ENCODE assay signal across 9 cellular contexts in genomic region chr17:40358323-40359038, GRCh38. TPM values are rescaled to one million over a fixed set of nuclear protein-coding genes. Genes with fewer than 3 reads are reported as not detected.
A peak's percentile ranks its signal among the peaks of the same experiment; 100 is the strongest.
DNase-seq lines count a peak whose midpoint lies in the region; ATAC-seq and TF ChIP-seq lines count a peak whose summit lies in the region.
"Had no signal": no experiment of that assay in that cellular context is flagged by ENCODE, and none has a peak within 500 bp of the region (broad histone marks: within the 10 kb centered on the region; RNA-seq: fewer than 3 reads in every experiment).

No MANE protein-coding gene starts in this region.

- H3K27ac Mint-ChIP-seq in activated CD8-positive, alpha-beta T cell treated with anti-CD3 and anti-CD28 coated beads, Interleukin-2, amount 10 ng/mL, durations not matched to agents 7 days and 5 days: peak overlapping the region; percentile 37

- DNase-seq in COLO668 (lab: John Stamatoyannopoulos, UW; ENCODE audit: unreplicated experiment): peak; percentile 78
- peak; percentile 75 to 86 for DNase-seq in HL-60 (ENCODE audit: low read depth in 1 of 2, low spot score in 1 of 2)
- peak; percentile 70 for DNase-seq in NK-92 treated with Interleukin-12 subunit alpha and Interleukin-12 subunit beta, amount 100 ng/mL, for 24 hours (lab: John Stamatoyannopoulos, UW)
- DNase-seq in activated CD8-positive, alpha-beta T cell treated with anti-CD3 and anti-CD28 coated beads, Interleukin-2, amount 10 ng/mL, durations not matched to agents 7 days and 5 days: peak; percentile 93
- DNase-seq in dorsolateral prefrontal cortex: peak; percentile 87 to 94 (median 92)
- peak; percentile 94 for DNase-seq in lower lobe of right lung
- DNase-seq in stimulated activated CD8-positive, alpha-beta memory T cell treated with anti-CD3 and anti-CD28 coated beads, Interleukin-12 subunit alpha, Interleukin-12 subunit beta, amount 100 ng/mL, for 1 hour (ENCODE audit: low read depth): peak; percentile 89

- CTCF ChIA-PET in activated CD8-positive, alpha-beta T cell treated with anti-CD3 and anti-CD28 coated beads, Interleukin-2, amount 10 ng/mL, durations not matched to agents 7 days and 5 days (lab: Charles Lee): interaction anchor here (0.7 to 14.0 kb wide), 27 partner anchors 10 to 305 kb away, joined by 3 to 187 read pairs (median 4); no protein-coding TSS in a partner anchor

- H3K27ac ChIP-seq in HL-60 (replicated peaks) (no peak overlapping the region), dorsolateral prefrontal cortex (peak overlapping the region in 15 of 59 donors; percentile 3 to 63 (median 21)), lower lobe of right lung (peak overlapping the region; percentile 0)

- H3K9me3 ChIP-seq in lower lobe of right lung: no peaks in the 10 kb centered on the region

- peak; percentile 83 for TF ChIP-seq CTCF in HL-60 (IDR thresholded peaks at IDR 0.05; ENCODE audit: insufficient read depth, low read length)
- TF ChIP-seq CTCF in dorsolateral prefrontal cortex (IDR thresholded peaks at IDR 0.05 in 54 of 56, conservative IDR thresholded peaks at IDR 0.05 in 2 of 56; ENCODE audit: low read depth in 1 of 56, partially characterized antibody in 56 of 56): peak; percentile 97 to 100 (median 99)
- peak; percentile 99 for TF ChIP-seq CTCF in lower lobe of right lung (IDR thresholded peaks at IDR 0.05)

- peaks cover 23% of the 10 kb centered on the region for H3K36me3 Mint-ChIP-seq in activated CD8-positive, alpha-beta T cell treated with anti-CD3 and anti-CD28 coated beads, Interleukin-2, amount 10 ng/mL, durations not matched to agents 7 days and 5 days (ENCODE audit: low read depth)

- peaks cover 36% of the 10 kb centered on the region for H3K36me3 ChIP-seq in lower lobe of right lung

- peak; percentile 45 for ATAC-seq in activated CD8-positive, alpha-beta T cell treated with anti-CD3 and anti-CD28 coated beads, Interleukin-2, amount 10 ng/mL, durations not matched to agents 7 days and 5 days
- ATAC-seq in lower lobe of right lung (peak; percentile 79 to 80), HG03108 (IDR thresholded peaks at IDR 0.05; ENCODE audit: unreplicated experiment) (no peak)

- POLR2A ChIA-PET in activated CD8-positive, alpha-beta T cell treated with anti-CD3 and anti-CD28 coated beads, Interleukin-2, amount 10 ng/mL, durations not matched to agents 7 days and 5 days (lab: Charles Lee): interaction anchor here (0.5 to 1.1 kb wide), 4 partner anchors 35 to 175 kb away, joined by 3 read pairs; no protein-coding TSS in a partner anchor

- H3K4me1 Mint-ChIP-seq in activated CD8-positive, alpha-beta T cell treated with anti-CD3 and anti-CD28 coated beads, Interleukin-2, amount 10 ng/mL, durations not matched to agents 7 days and 5 days (ENCODE audit: low read depth): peaks cover 40% of the 10 kb centered on the region

- H3K27me3 Mint-ChIP-seq in activated CD8-positive, alpha-beta T cell treated with anti-CD3 and anti-CD28 coated beads, Interleukin-2, amount 10 ng/mL, durations not matched to agents 7 days and 5 days (ENCODE audit: low read depth): peaks cover 12% of the 10 kb centered on the region

- intact Hi-C loops in dorsolateral prefrontal cortex (cut with DNase I): loop anchor here (1.0 to 10.0 kb wide), 7 partner anchors 59 to 344 kb away; partner anchors contain the start of genes CSF3 (in 1 of the 2) and TOP2A (in 1 of the 2)
- intact Hi-C loops in lower lobe of right lung (cut with DNase I): loop anchor here (5.0 kb wide), 1 partner anchor 56 kb away; no protein-coding TSS in a partner anchor

- no peaks in the 10 kb centered on the region for H3K9me3 Mint-ChIP-seq in activated CD8-positive, alpha-beta T cell treated with anti-CD3 and anti-CD28 coated beads, Interleukin-2, amount 10 ng/mL, durations not matched to agents 7 days and 5 days (ENCODE audit: insufficient read depth)

- H3K4me3 ChIP-seq in HL-60 (replicated peaks; ENCODE audit: insufficient read depth, low read length) (no peak overlapping the region), dorsolateral prefrontal cortex (peak overlapping the region in 36 of 59 donors; percentile 3 to 47 (median 23)), lower lobe of right lung (no peak overlapping the region)

- H3K4me3 Mint-ChIP-seq in activated CD8-positive, alpha-beta T cell treated with anti-CD3 and anti-CD28 coated beads, Interleukin-2, amount 10 ng/mL, durations not matched to agents 7 days and 5 days: no peak overlapping the region

- H3K4me1 ChIP-seq in lower lobe of right lung: peaks cover 41% of the 10 kb centered on the region

- H3K27me3 ChIP-seq in HL-60 (ENCODE audit: insufficient read depth, poor library complexity, severe bottlenecking): no peaks in the 10 kb centered on the region
- peaks cover 0 to 20% (median 4%) of the 10 kb centered on the region in 45 donors for H3K27me3 ChIP-seq in dorsolateral prefrontal cortex
- no peaks in the 10 kb centered on the region for H3K27me3 ChIP-seq in lower lobe of right lung (ENCODE audit: low read depth)

RNA-seq across cellular contexts. Expression of gene GJD3, which starts 6.1 kb away (rescaled TPM):
- total RNA-seq in activated CD8-positive, alpha-beta T cell treated with anti-CD3 and anti-CD28 coated beads, Interleukin-2, amount 10 ng/mL, durations not matched to agents 7 days and 5 days: under 1 TPM in 1 of 2 experiments, not detected in 1; 0.29 TPM
- total RNA-seq in dorsolateral prefrontal cortex: 1 to 10 TPM in 4 of 120 experiments, under 1 TPM in 18, not detected in 98; 0.48 to 1.7 (median 0.75) TPM
- 3.1 TPM for total RNA-seq in lower lobe of right lung
- total RNA-seq: T-helper 2 cell treated with Interferon-gamma antibody and Interleukin-4, amounts not matched to agents 100 ng/mL and 5 ng/mL, for 36 hours had no signal

RNA-seq across cellular contexts. Expression of gene RARA, which starts 49.5 kb away (rescaled TPM):
- 10 to 100 TPM; 61.1 to 63.2 TPM for total RNA-seq in activated CD8-positive, alpha-beta T cell treated with anti-CD3 and anti-CD28 coated beads, Interleukin-2, amount 10 ng/mL, durations not matched to agents 7 days and 5 days
- total RNA-seq in dorsolateral prefrontal cortex (10 to 100 TPM; 10.4 to 38.8 (median 22.5) TPM), lower lobe of right lung (82.6 TPM)

RNA-seq across cellular contexts. Expression of gene TOP2A, which starts 59.2 kb away (rescaled TPM):
- 100 to 1,000 TPM; 517 to 567 TPM for total RNA-seq in activated CD8-positive, alpha-beta T cell treated with anti-CD3 and anti-CD28 coated beads, Interleukin-2, amount 10 ng/mL, durations not matched to agents 7 days and 5 days
- total RNA-seq in dorsolateral prefrontal cortex (1 to 10 TPM in 14 of 120 experiments, under 1 TPM in 41, not detected in 65; 0.04 to 3.1 (median 0.42) TPM), lower lobe of right lung (6.7 TPM)

Comparison
In these comparisons a context has a peak if more than half of its experiments do, and no peak if none do; other contexts are left out.
1. H3K4me3 ChIP-seq: peak in dorsolateral prefrontal cortex (36 of 59); none in HL-60 (single experiment) and lower lobe of right lung (single experiment).
2. RNA of gene TOP2A, which starts 59.2 kb away (total RNA-seq): 517 to 567 TPM in activated CD8-positive, alpha-beta T cell treated with anti-CD3 and anti-CD28 coated beads, Interleukin-2, amount 10 ng/mL, durations not matched to agents 7 days and 5 days; 6.7 TPM in lower lobe of right lung (single experiment) and 0.04 to 3.1 TPM in dorsolateral prefrontal cortex; every median in the first group is over 10 times any median in the second.
3. Peak in every context shown above with its lines, with median percentiles within 50 percentile points of each other: DNase-seq and CTCF ChIP-seq.